Comparison of ENCODE assay signal across 10 cellular contexts in genomic region chr10:23742368-23742767, GRCh38.
A peak's percentile ranks its signal among the peaks of the same experiment; 100 is the strongest.
DNase-seq lines count a peak whose midpoint lies in the region; ATAC-seq and TF ChIP-seq lines count a peak whose summit lies in the region.
"Had no signal": no experiment of that assay in that cellular context is flagged by ENCODE, and none has a peak within 500 bp of the region (broad histone marks: within the 10 kb centered on the region; RNA-seq: fewer than 3 reads in every experiment).

No MANE protein-coding gene starts in this region.

- no peaks in the 10 kb centered on the region for H3K36me3 Mint-ChIP-seq in CD14-positive monocyte

- H3K27ac Mint-ChIP-seq in CD14-positive monocyte: peak overlapping the region in 1 of 7 donors; percentile 19

- CTCF ChIA-PET in PC-3 (lab: Charles Lee): no interaction called here

- H3F3A ChIP-seq in PC-3 (ENCODE audit: low read length, unreplicated experiment): no peaks in the 10 kb centered on the region

- H3K9ac ChIP-seq in Karpas-422 (ENCODE audit: low read length): no peak overlapping the region
- H3K9ac ChIP-seq in PC-3 (ENCODE audit: low read length): no peak overlapping the region
- H3K9ac ChIP-seq: parathyroid adenoma had no signal

- no peak overlapping the region for H3K4me2 ChIP-seq in Karpas-422 (ENCODE audit: low read depth, low read length, poor library complexity, severe bottlenecking)
- H3K4me2 ChIP-seq in PC-3 (ENCODE audit: low read length): no peak overlapping the region

- POLR2A ChIA-PET in PC-3 (lab: Charles Lee; ENCODE audit: unreplicated experiment): no interaction called here

- H3K9me2 ChIP-seq in Karpas-422 (replicated peaks; ENCODE audit: insufficient read depth, low read length) (no peaks in the 10 kb centered on the region), PC-3 (replicated peaks; ENCODE audit: low read length) (no peaks in the 10 kb centered on the region)

- H3K27me3 ChIP-seq in Karpas-422 (ENCODE audit: low read length): no peaks in the 10 kb centered on the region
- H3K27me3 ChIP-seq in PC-3 (ENCODE audit: low read length): no peaks in the 10 kb centered on the region

- H4K20me1 ChIP-seq in Karpas-422 (ENCODE audit: insufficient read depth, low read depth, low read length) (no peaks in the 10 kb centered on the region), PC-3 (ENCODE audit: low read length) (no peaks in the 10 kb centered on the region)

- H3K27ac ChIP-seq in Karpas-422 (ENCODE audit: low read length) (no peak overlapping the region), PC-3 (ENCODE audit: low read length) (no peak overlapping the region)
- H3K27ac ChIP-seq: parathyroid adenoma had no signal

- DNase-seq in CD14-positive monocyte (ENCODE audit: low spot score) (peak; percentile 46), Karpas-422 (peak; percentile 49), PC-3 (no peak), HCEC 1CT (no peak), epidermal melanocyte (ENCODE audit: insufficient read length, low spot score) (no peak), GM19240 (ENCODE audit: insufficient read length, low spot score) (no peak)
- DNase-seq: NCI-H82 had no signal

- peaks cover 16 to 24% (median 20%) of the 10 kb centered on the region in 7 donors for H3K9me3 Mint-ChIP-seq in CD14-positive monocyte

- H3K4me3 ChIP-seq in Karpas-422 (ENCODE audit: low read length) (no peak overlapping the region), PC-3 (ENCODE audit: low read length) (no peak overlapping the region)

- H3K4me1 ChIP-seq in Karpas-422 (ENCODE audit: low read length) (no peaks in the 10 kb centered on the region), PC-3 (ENCODE audit: insufficient read depth, low read length) (no peaks in the 10 kb centered on the region)
- H3K4me1 ChIP-seq: parathyroid adenoma had no signal

- ATAC-seq in GM19328 (IDR thresholded peaks at IDR 0.05; ENCODE audit: unreplicated experiment) (peak; percentile 87), HG02884 (IDR thresholded peaks at IDR 0.05; ENCODE audit: unreplicated experiment) (peak; percentile 98), PC-3 (no peak)

- BruUV-seq in PC-3 (replicated peaks; lab: Mats Ljungman, UMichigan): no TSS peak

- no peak overlapping the region for H2AFZ ChIP-seq in Karpas-422 (ENCODE audit: low read length)
- no peak overlapping the region for H2AFZ ChIP-seq in PC-3 (ENCODE audit: low read length)
- H2AFZ ChIP-seq: parathyroid adenoma had no signal

- H3K36me3 ChIP-seq in Karpas-422 (ENCODE audit: insufficient read depth, low read length) (no peaks in the 10 kb centered on the region), PC-3 (ENCODE audit: low read depth, low read length) (no peaks in the 10 kb centered on the region)

- peaks cover 0 to under 1% (median 0%) of the 10 kb centered on the region in 3 donors for H3K27me3 Mint-ChIP-seq in CD14-positive monocyte (ENCODE audit: low read depth in 3 of 3)

- TF ChIP-seq CTCF in CD14-positive monocyte (IDR thresholded peaks at IDR 0.05): no peak
- TF ChIP-seq CTCF in PC-3 (conservative IDR thresholded peaks at IDR 0.05; ENCODE audit: low read depth, low read length): no peak

- intact Hi-C loops in CD14-positive monocyte (cut with micrococcal nuclease): no loop called here
- intact Hi-C loops in PC-3 (cut with micrococcal nuclease): no loop called here

- H3K4me3 Mint-ChIP-seq in CD14-positive monocyte: no peak overlapping the region

- H3K4me1 Mint-ChIP-seq in CD14-positive monocyte: peaks cover 11% of the 10 kb centered on the region

- peaks cover 35% of the 10 kb centered on the region for H3K9me3 ChIP-seq in Karpas-422 (ENCODE audit: low read length)
- H3K9me3 ChIP-seq in PC-3 (ENCODE audit: low read length): no peaks in the 10 kb centered on the region

- H3K79me2 ChIP-seq in Karpas-422 (ENCODE audit: low read length) (no peaks in the 10 kb centered on the region), PC-3 (ENCODE audit: low read length) (no peaks in the 10 kb centered on the region)
- H3K79me2 ChIP-seq: parathyroid adenoma had no signal

Comparison
In these comparisons a context has a peak if more than half of its experiments do, and no peak if none do; other contexts are left out.
1. DNase-seq: peak in CD14-positive monocyte (single experiment) and Karpas-422 (single experiment); none in PC-3 (single experiment), HCEC 1CT (single experiment), epidermal melanocyte (single experiment) and GM19240 (single experiment).